26 cellular contexts compared by ENCODE assay signal in genomic region chr11:71379722-71380121, GRCh38.
"Had no signal": no experiment of that assay in that cellular context is flagged by ENCODE, and none has a peak within 500 bp of the region (broad histone marks: within the 10 kb centered on the region; RNA-seq: fewer than 3 reads in every experiment).

No MANE protein-coding gene starts in this region.

- ATAC-seq: activated CD4-positive, alpha-beta T cell treated with anti-CD3 and anti-CD28 coated beads for 36 hours; activated CD4-positive, CD25-positive, alpha-beta regulatory T cell treated with anti-CD3 and anti-CD28 coated beads, Interleukin-2, amount 50 U/mL, for 24 hours; Panc1 had no signal

- H3K4me1 ChIP-seq: ascending aorta, SJCRH30 had no signal

- H3K4me3 ChIP-seq: ascending aorta, cardiac muscle cell, coronary artery, SJCRH30, SK-N-MC had no signal

- H3K36me3 Mint-ChIP-seq: activated naive CD4-positive, alpha-beta T cell treated with anti-CD3 and anti-CD28 coated beads, Interleukin-2, amount 50 U/mL, for 24 hours had no signal

- H3K27ac ChIP-seq: ascending aorta, cardiac muscle cell, coronary artery, KMS-11, SJCRH30, SK-N-MC had no signal

- H3K36me3 ChIP-seq: ascending aorta, cardiac muscle cell, SJCRH30 had no signal

- H3K4me2 ChIP-seq: KMS-11 had no signal

- H3K4me3 Mint-ChIP-seq: activated CD4-positive, alpha-beta T cell treated with anti-CD3 and anti-CD28 coated beads for 36 hours; activated CD4-positive, alpha-beta T cell treated with anti-CD3 and anti-CD28 coated beads, Interleukin-2, amount 10 ng/mL, durations not matched to agents 7 days and 5 days; activated naive CD4-positive, alpha-beta T cell treated with anti-CD3 and anti-CD28 coated beads, Interleukin-2, amount 50 U/mL, for 24 hours; activated naive CD8-positive, alpha-beta T cell treated with anti-CD3 and anti-CD28 coated beads, Interleukin-2, amount 10 ng/mL, durations not matched to agents 7 days and 5 days; central memory CD8-positive, alpha-beta T cell had no signal

- H3K9me3 Mint-ChIP-seq: activated CD4-positive, alpha-beta T cell treated with anti-CD3 and anti-CD28 coated beads, Interleukin-2, amount 10 ng/mL, durations not matched to agents 7 days and 5 days; activated T-helper 2 cell treated with anti-CD3 and anti-CD28 coated beads, Interferon-gamma antibody, Interleukin-2, Interleukin-4, amounts not matched to agents 10 μg/mL and 5 μg/mL and 100 μg/mL, durations not matched to agents 14 hours and 24 hours and 36 hours had no signal

- H3K4me1 Mint-ChIP-seq: activated CD4-positive, alpha-beta T cell treated with anti-CD3 and anti-CD28 coated beads for 36 hours; activated CD4-positive, alpha-beta T cell treated with anti-CD3 and anti-CD28 coated beads, Interleukin-2, amount 10 ng/mL, durations not matched to agents 7 days and 5 days; activated naive CD4-positive, alpha-beta T cell treated with anti-CD3 and anti-CD28 coated beads, Interleukin-2, amount 50 U/mL, for 24 hours; activated naive CD8-positive, alpha-beta T cell treated with anti-CD3 and anti-CD28 coated beads, Interleukin-2, amount 10 ng/mL, durations not matched to agents 7 days and 5 days had no signal

- H3K27me3 ChIP-seq: ascending aorta, SJCRH30 had no signal

- DNase-seq: activated CD4-positive, alpha-beta T cell treated with anti-CD3 and anti-CD28 coated beads for 36 hours; activated CD4-positive, alpha-beta T cell treated with anti-CD3 and anti-CD28 coated beads, Interleukin-2, amount 10 ng/mL, durations not matched to agents 7 days and 5 days; activated CD4-positive, alpha-beta T cell treated with anti-CD3 and anti-CD28 coated beads, Interleukin-2, amount 50 U/mL, for 48 hours; activated gamma-delta T cell; activated naive CD4-positive, alpha-beta T cell treated with Interleukin-2 at 50 U/mL for 16 hours; activated naive CD8-positive, alpha-beta T cell treated with anti-CD3 and anti-CD28 coated beads, Interleukin-2, amount 10 ng/mL, durations not matched to agents 7 days and 5 days; activated T-cell treated with anti-CD3 and anti-CD28 coated beads, Interleukin-2, amount 50 U/mL, for 1 hour; amygdala; NCI-H1694 treated with DMSO at 0.1 percent for 48 hours; NCI-H2029; NCI-H446; NCI-H510A treated with DMSO at 0.1 percent for 48 hours; NCI-H526 treated with DMSO at 0.1 percent for 48 hours; SHP77; SJCRH30; T1000 had no signal

- H3K9me3 ChIP-seq: ascending aorta, SJCRH30 had no signal

- H3K27ac Mint-ChIP-seq: activated CD4-positive, alpha-beta T cell treated with anti-CD3 and anti-CD28 coated beads for 36 hours; activated CD4-positive, alpha-beta T cell treated with anti-CD3 and anti-CD28 coated beads, Interleukin-2, amount 10 ng/mL, durations not matched to agents 7 days and 5 days; activated naive CD4-positive, alpha-beta T cell treated with anti-CD3 and anti-CD28 coated beads, Interleukin-2, amount 50 U/mL, for 24 hours; activated naive CD8-positive, alpha-beta T cell treated with anti-CD3 and anti-CD28 coated beads, Interleukin-2, amount 10 ng/mL, durations not matched to agents 7 days and 5 days; activated T-helper 2 cell treated with anti-CD3 and anti-CD28 coated beads, Interferon-gamma antibody, Interleukin-2, Interleukin-4, amounts not matched to agents 10 μg/mL and 5 μg/mL and 100 μg/mL, durations not matched to agents 14 hours and 24 hours and 36 hours had no signal
